Comparison of ENCODE assay signal across 1 cellular context in the genomic region with DNA sequence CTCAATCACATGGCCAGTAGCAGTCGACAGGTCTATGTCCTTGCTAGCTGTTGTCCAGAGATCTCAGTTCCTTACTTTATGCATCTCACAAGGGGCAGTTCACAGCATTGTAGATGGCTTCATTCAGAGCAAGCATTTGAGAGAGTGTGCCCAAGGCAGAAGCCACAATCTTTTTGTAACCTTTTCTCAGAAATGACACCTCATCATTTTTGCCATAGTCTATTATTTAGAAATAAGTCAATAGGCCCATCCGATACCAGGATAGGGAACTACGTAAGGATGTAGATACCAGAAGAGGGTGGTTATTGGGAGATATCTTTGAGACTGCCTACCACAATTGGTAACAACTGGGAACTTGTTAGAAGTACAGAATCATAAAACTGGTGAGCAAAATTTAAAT.
A peak's percentile ranks its signal among the peaks of the same experiment; 100 is the strongest.
TF ChIP-seq lines count a peak whose summit lies in the region.

No MANE protein-coding gene starts in this region.

TF ChIP-seq in IMR-90, 13 proteins besides CTCF, POLR2A, EP300 and RAD21:
- peak; percentile 38; the same call in 1 of the 2 replicates for TF ChIP-seq MAFK (IDR thresholded peaks at IDR 0.05; ENCODE audit: low read depth, low read length)
- TF ChIP-seq RFX5 (IDR thresholded peaks at IDR 0.05; ENCODE audit: low read depth, low read length), result no peak
